Comparison of ENCODE assay signal across 2 cellular contexts in genomic region chr7:101625076-101625914, GRCh38.
TF ChIP-seq lines count a peak whose summit lies in the region.

No MANE protein-coding gene starts in this region.

TF ChIP-seq in IMR-90, 13 proteins besides CTCF, POLR2A, EP300 and RAD21:
- TF ChIP-seq RCOR1 (IDR thresholded peaks at IDR 0.05; ENCODE audit: insufficient replicate concordance, low read length) (no peak), ELK1 (IDR thresholded peaks at IDR 0.05; ENCODE audit: borderline replicate concordance, low read depth, low read length) (no peak), MAZ (IDR thresholded peaks at IDR 0.05; ENCODE audit: borderline replicate concordance, low read depth, low read length) (no peak), NFE2L2 (IDR thresholded peaks at IDR 0.05; ENCODE audit: low read depth, low read length) (no peak), MAFK (IDR thresholded peaks at IDR 0.05; ENCODE audit: low read depth, low read length) (no peak), MXI1 (IDR thresholded peaks at IDR 0.05; ENCODE audit: borderline replicate concordance, low read depth, low read length) (no peak), FOS (IDR thresholded peaks at IDR 0.05; ENCODE audit: low read depth, low read length) (no peak), BHLHE40 (IDR thresholded peaks at IDR 0.05; ENCODE audit: low read depth, low read length) (no peak), USF2 (IDR thresholded peaks at IDR 0.05; ENCODE audit: low read depth, low read length) (no peak), SMC3 (IDR thresholded peaks at IDR 0.05; ENCODE audit: low read depth, low read length) (no peak), RFX5 (IDR thresholded peaks at IDR 0.05; ENCODE audit: low read depth, low read length) (no peak), CEBPB (IDR thresholded peaks at IDR 0.05; ENCODE audit: low read depth, low read length) (no peak), CHD1 (IDR thresholded peaks at IDR 0.05; ENCODE audit: low read depth, low read length) (no peak)
TF ChIP-seq in IMR-90: peak in this region for 0.

TF ChIP-seq in H1, 55 proteins besides CTCF, POLR2A, EP300 and RAD21:
- TF ChIP-seq BRCA1 (IDR thresholded peaks at IDR 0.05; ENCODE audit: low read depth, low read length) (no peak), ASH2L (IDR thresholded peaks at IDR 0.05; ENCODE audit: low read length) (peak; percentile 21)
